1 cellular context compared by ENCODE assay signal in the genomic region with DNA sequence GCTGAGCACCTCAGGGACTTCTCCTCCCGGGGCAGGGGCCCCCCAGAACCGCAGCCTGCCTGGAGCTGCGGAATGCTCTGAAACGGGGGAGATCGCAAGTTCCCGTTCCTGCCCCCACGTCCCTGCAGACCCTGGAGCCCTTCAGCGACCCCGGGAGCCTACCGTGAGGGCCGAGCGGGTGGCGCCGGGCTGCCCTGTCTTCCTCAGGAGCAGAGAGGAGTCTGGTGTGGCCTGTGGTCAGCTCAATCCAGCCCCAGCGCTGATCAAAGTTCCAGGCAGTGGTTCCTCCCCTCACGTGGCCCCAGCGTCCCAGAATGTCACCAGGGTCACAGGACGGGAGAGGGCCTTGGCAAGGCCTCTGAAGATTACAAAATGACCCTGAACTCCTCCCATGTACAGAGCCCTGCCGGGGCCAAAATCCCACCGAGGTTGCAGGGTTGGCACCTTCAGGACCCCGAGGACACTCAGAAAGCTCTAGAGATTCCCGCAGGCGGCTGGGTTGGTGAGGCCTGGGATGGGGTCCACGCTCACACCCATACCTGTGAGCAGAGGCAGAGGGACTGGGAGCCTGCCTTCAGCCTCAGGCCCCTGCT.
TF ChIP-seq lines count a peak whose summit lies in the region.

A gene with protein sequence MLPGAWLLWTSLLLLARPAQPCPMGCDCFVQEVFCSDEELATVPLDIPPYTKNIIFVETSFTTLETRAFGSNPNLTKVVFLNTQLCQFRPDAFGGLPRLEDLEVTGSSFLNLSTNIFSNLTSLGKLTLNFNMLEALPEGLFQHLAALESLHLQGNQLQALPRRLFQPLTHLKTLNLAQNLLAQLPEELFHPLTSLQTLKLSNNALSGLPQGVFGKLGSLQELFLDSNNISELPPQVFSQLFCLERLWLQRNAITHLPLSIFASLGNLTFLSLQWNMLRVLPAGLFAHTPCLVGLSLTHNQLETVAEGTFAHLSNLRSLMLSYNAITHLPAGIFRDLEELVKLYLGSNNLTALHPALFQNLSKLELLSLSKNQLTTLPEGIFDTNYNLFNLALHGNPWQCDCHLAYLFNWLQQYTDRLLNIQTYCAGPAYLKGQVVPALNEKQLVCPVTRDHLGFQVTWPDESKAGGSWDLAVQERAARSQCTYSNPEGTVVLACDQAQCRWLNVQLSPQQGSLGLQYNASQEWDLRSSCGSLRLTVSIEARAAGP (minus strand): TSS at position 249 of the 593 bp plus-strand sequence. CDS start 8,626 bp downstream, outside the sequence.

TF ChIP-seq in HCT116, 20 proteins besides CTCF, POLR2A, EP300 and RAD21:
- TF ChIP-seq EGR1 (IDR thresholded peaks at IDR 0.05; ENCODE audit: low read depth) (no peak), CBX3 (IDR thresholded peaks at IDR 0.05; ENCODE audit: low read depth) (no peak), ELF1 (IDR thresholded peaks at IDR 0.05; ENCODE audit: borderline replicate concordance, low read depth) (no peak), SRF (IDR thresholded peaks at IDR 0.05; ENCODE audit: low read depth) (no peak), FOSL1 (IDR thresholded peaks at IDR 0.05; ENCODE audit: low read depth) (no peak), TCF7L2 (IDR thresholded peaks at IDR 0.05; ENCODE audit: borderline replicate concordance, extremely low read depth, insufficient read depth, insufficient read length) (no peak), EZH2phosphoT487 (IDR thresholded peaks at IDR 0.05; ENCODE audit: borderline replicate concordance) (no peak), JUND (IDR thresholded peaks at IDR 0.05) (no peak), YY1 (IDR thresholded peaks at IDR 0.05; ENCODE audit: extremely low read depth, insufficient replicate concordance, low read depth, low read length) (no peak), ZFX (IDR thresholded peaks at IDR 0.05) (no peak), POLR2AphosphoS5 (IDR thresholded peaks at IDR 0.05; ENCODE audit: low read depth, low read length) (no peak), ZNF274 (IDR thresholded peaks at IDR 0.05; ENCODE audit: low read depth, low read length) (no peak), EZH2 (IDR thresholded peaks at IDR 0.05) (no peak), SP1 (IDR thresholded peaks at IDR 0.05; ENCODE audit: low read depth) (no peak), CEBPB (IDR thresholded peaks at IDR 0.05; ENCODE audit: low read depth) (no peak)
- TF ChIP-seq, protein P1, sequence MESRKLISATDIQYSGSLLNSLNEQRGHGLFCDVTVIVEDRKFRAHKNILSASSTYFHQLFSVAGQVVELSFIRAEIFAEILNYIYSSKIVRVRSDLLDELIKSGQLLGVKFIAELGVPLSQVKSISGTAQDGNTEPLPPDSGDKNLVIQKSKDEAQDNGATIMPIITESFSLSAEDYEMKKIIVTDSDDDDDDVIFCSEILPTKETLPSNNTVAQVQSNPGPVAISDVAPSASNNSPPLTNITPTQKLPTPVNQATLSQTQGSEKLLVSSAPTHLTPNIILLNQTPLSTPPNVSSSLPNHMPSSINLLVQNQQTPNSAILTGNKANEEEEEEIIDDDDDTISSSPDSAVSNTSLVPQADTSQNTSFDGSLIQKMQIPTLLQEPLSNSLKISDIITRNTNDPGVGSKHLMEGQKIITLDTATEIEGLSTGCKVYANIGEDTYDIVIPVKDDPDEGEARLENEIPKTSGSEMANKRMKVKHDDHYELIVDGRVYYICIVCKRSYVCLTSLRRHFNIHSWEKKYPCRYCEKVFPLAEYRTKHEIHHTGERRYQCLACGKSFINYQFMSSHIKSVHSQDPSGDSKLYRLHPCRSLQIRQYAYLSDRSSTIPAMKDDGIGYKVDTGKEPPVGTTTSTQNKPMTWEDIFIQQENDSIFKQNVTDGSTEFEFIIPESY (IDR thresholded peaks at IDR 0.05; ENCODE audit: extremely low read depth, insufficient replicate concordance, low read length) = no peak
- TF ChIP-seq, protein P2, sequence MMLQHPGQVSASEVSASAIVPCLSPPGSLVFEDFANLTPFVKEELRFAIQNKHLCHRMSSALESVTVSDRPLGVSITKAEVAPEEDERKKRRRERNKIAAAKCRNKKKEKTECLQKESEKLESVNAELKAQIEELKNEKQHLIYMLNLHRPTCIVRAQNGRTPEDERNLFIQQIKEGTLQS (IDR thresholded peaks at IDR 0.05) = no peak
- TF ChIP-seq, protein P3, sequence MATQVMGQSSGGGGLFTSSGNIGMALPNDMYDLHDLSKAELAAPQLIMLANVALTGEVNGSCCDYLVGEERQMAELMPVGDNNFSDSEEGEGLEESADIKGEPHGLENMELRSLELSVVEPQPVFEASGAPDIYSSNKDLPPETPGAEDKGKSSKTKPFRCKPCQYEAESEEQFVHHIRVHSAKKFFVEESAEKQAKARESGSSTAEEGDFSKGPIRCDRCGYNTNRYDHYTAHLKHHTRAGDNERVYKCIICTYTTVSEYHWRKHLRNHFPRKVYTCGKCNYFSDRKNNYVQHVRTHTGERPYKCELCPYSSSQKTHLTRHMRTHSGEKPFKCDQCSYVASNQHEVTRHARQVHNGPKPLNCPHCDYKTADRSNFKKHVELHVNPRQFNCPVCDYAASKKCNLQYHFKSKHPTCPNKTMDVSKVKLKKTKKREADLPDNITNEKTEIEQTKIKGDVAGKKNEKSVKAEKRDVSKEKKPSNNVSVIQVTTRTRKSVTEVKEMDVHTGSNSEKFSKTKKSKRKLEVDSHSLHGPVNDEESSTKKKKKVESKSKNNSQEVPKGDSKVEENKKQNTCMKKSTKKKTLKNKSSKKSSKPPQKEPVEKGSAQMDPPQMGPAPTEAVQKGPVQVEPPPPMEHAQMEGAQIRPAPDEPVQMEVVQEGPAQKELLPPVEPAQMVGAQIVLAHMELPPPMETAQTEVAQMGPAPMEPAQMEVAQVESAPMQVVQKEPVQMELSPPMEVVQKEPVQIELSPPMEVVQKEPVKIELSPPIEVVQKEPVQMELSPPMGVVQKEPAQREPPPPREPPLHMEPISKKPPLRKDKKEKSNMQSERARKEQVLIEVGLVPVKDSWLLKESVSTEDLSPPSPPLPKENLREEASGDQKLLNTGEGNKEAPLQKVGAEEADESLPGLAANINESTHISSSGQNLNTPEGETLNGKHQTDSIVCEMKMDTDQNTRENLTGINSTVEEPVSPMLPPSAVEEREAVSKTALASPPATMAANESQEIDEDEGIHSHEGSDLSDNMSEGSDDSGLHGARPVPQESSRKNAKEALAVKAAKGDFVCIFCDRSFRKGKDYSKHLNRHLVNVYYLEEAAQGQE (IDR thresholded peaks at IDR 0.05; ENCODE audit: low read depth) = no peak
